Comparison of ENCODE assay signal across 9 cellular contexts in genomic region chr10:44960482-44961230, GRCh38. TPM values are rescaled to one million over a fixed set of nuclear protein-coding genes. Genes with fewer than 3 reads are reported as not detected.
A peak's percentile ranks its signal among the peaks of the same experiment; 100 is the strongest.
DNase-seq lines count a peak whose midpoint lies in the region; ATAC-seq and TF ChIP-seq lines count a peak whose summit lies in the region.
"Had no signal": no experiment of that assay in that cellular context is flagged by ENCODE, and none has a peak within 500 bp of the region (broad histone marks: within the 10 kb centered on the region; RNA-seq: fewer than 3 reads in every experiment).

No MANE protein-coding gene starts in this region.

- TF ChIP-seq CTCF in SK-N-SH (IDR thresholded peaks at IDR 0.05) (no peak), liver (IDR thresholded peaks at IDR 0.05; ENCODE audit: low read depth, low read length, missing input control) (no peak)

- H3K4me1 Mint-ChIP-seq in activated naive CD8-positive, alpha-beta T cell treated with anti-CD3 and anti-CD28 coated beads, Interleukin-2, amount 50 U/mL, for 24 hours = peaks cover 30% of the 10 kb centered on the region

- H3K4me1 ChIP-seq in SK-N-SH (ENCODE audit: control insufficient read depth in 1 of 2, insufficient read depth in 2 of 2, low read depth in 1 of 2, low read length in 1 of 2) (peaks cover 19 to 34% of the 10 kb centered on the region in 2 experiments; a peak in 3 of 4 replicates), liver (ENCODE audit: control insufficient read depth in 4 of 4, insufficient read depth in 4 of 4, low read length in 3 of 4) (peaks cover 12 to 41% (median 19%) of the 10 kb centered on the region in 4 donors), stomach smooth muscle (ENCODE audit: control insufficient read depth, insufficient read depth, low read length) (peaks cover 70% of the 10 kb centered on the region)

- no peaks in the 10 kb centered on the region for H3K27me3 ChIP-seq in SK-N-SH (ENCODE audit: insufficient read depth)
- no peaks in the 10 kb centered on the region for H3K27me3 ChIP-seq in liver (ENCODE audit: control insufficient read depth in 4 of 4, insufficient read depth in 4 of 4, low read length in 3 of 4)
- no peaks in the 10 kb centered on the region for H3K27me3 ChIP-seq in stomach smooth muscle (ENCODE audit: control insufficient read depth in 1 of 2, insufficient read depth in 2 of 2, low read length in 2 of 2)

- H3K4me3 ChIP-seq in SK-N-SH (ENCODE audit: low read depth in 2 of 2, low read length in 1 of 2) (peak overlapping the region; percentile 83 to 89), liver (ENCODE audit: low read depth in 1 of 3, low read length in 3 of 3) (peak overlapping the region; percentile 14 to 75 (median 75)), stomach smooth muscle (ENCODE audit: low read length in 2 of 2) (peak overlapping the region; percentile 90 to 91)

- TF ChIP-seq EP300 in SK-N-SH (IDR thresholded peaks at IDR 0.05; ENCODE audit: borderline replicate concordance in 1 of 2, low read depth in 1 of 2, low read length in 1 of 2) = no peak

- CTCF ChIA-PET in SK-N-SH (lab: Yijun Ruan, JAX) = interaction anchor here (0.8 to 2.9 kb wide), 3 partner anchors 13 to 28 kb away, joined by 4 to 16 read pairs (median 7); no protein-coding TSS in a partner anchor

- peak overlapping the region; percentile 31 for H3K27ac Mint-ChIP-seq in activated naive CD8-positive, alpha-beta T cell treated with anti-CD3 and anti-CD28 coated beads, Interleukin-2, amount 50 U/mL, for 24 hours

- H3K27ac ChIP-seq in SK-N-SH (ENCODE audit: low read depth in 2 of 2, low read length in 1 of 2) (no peak overlapping the region), liver (ENCODE audit: low read depth in 1 of 2, low read length in 2 of 2) (peak overlapping the region in 1 of 2 donors; percentile 15), stomach smooth muscle (ENCODE audit: low read length) (peak overlapping the region; percentile 37)

- peaks cover 4% of the 10 kb centered on the region for H3K36me3 Mint-ChIP-seq in activated naive CD8-positive, alpha-beta T cell treated with anti-CD3 and anti-CD28 coated beads, Interleukin-2, amount 50 U/mL, for 24 hours (ENCODE audit: low read depth)

- H3K4me3 Mint-ChIP-seq in activated naive CD8-positive, alpha-beta T cell treated with anti-CD3 and anti-CD28 coated beads, Interleukin-2, amount 50 U/mL, for 24 hours = peak overlapping the region; percentile 40

- TF ChIP-seq RAD21 in SK-N-SH (IDR thresholded peaks at IDR 0.05; ENCODE audit: low read length) = no peak
- TF ChIP-seq RAD21 in liver (IDR thresholded peaks at IDR 0.05) = no peak

- H3K27me3 Mint-ChIP-seq in activated naive CD8-positive, alpha-beta T cell treated with anti-CD3 and anti-CD28 coated beads, Interleukin-2, amount 50 U/mL, for 24 hours = peaks cover 2% of the 10 kb centered on the region

- H3F3A ChIP-seq in SK-N-SH (replicated peaks; ENCODE audit: insufficient read depth) = no peaks in the 10 kb centered on the region

- H3K9me2 ChIP-seq in SK-N-SH = no peaks in the 10 kb centered on the region

- 91% methylated on average over 7 of the region's 7 CpGs for WGBS in SK-N-SH (ENCODE audit: low lambda C conversion rate)
- 61% methylated on average over 7 of the region's 7 CpGs for WGBS in liver

- ATAC-seq in SK-N-SH treated with all-trans-retinoic acid at 6 μM for 48 hours = no peak
- no peak for ATAC-seq in activated naive CD8-positive, alpha-beta T cell treated with anti-CD3 and anti-CD28 coated beads, Interleukin-2, amount 50 U/mL, for 24 hours
- no peak for ATAC-seq in GM18517 (IDR thresholded peaks at IDR 0.05; ENCODE audit: unreplicated experiment)
- ATAC-seq in HG02938 (IDR thresholded peaks at IDR 0.05; ENCODE audit: unreplicated experiment) = no peak

- DNase-seq in SK-N-SH (no peak), D341Med (ENCODE audit: low spot score) (no peak)
- DNase-seq in activated naive CD8-positive, alpha-beta T cell treated with anti-CD3 and anti-CD28 coated beads, Interleukin-2, amount 50 U/mL, for 24 hours = no peak

- no peak overlapping the region for H2AFZ ChIP-seq in SK-N-SH (ENCODE audit: low read depth)

- peaks cover 0 to 4% of the 10 kb centered on the region in 2 experiments for H3K36me3 ChIP-seq in SK-N-SH (replicated peaks in 1 of 2; ENCODE audit: control insufficient read depth in 1 of 2, insufficient read depth in 2 of 2, low read length in 1 of 2)
- no peaks in the 10 kb centered on the region for H3K36me3 ChIP-seq in liver (ENCODE audit: control insufficient read depth in 4 of 4, insufficient read depth in 3 of 4, low read depth in 1 of 4, low read length in 3 of 4)
- H3K36me3 ChIP-seq in stomach smooth muscle (ENCODE audit: control insufficient read depth in 2 of 2, insufficient read depth in 2 of 2, low read length in 2 of 2) = peaks cover 2 to 7% of the 10 kb centered on the region in 2 donors

- no peaks in the 10 kb centered on the region for H3K9me3 ChIP-seq in SK-N-SH
- H3K9me3 ChIP-seq in liver (ENCODE audit: control insufficient read depth in 4 of 4, low read length in 3 of 4) = no peaks in the 10 kb centered on the region
- no peaks in the 10 kb centered on the region for H3K9me3 ChIP-seq in stomach smooth muscle (ENCODE audit: control insufficient read depth in 2 of 2, low read length in 2 of 2)

- POLR2A ChIA-PET in SK-N-SH (lab: Yijun Ruan, JAX) = no interaction called here

- no peaks in the 10 kb centered on the region for H4K20me1 ChIP-seq in SK-N-SH (ENCODE audit: insufficient read depth)

- H3K79me2 ChIP-seq in SK-N-SH (ENCODE audit: insufficient read depth) = peaks cover 7% of the 10 kb centered on the region; the same call in 1 of the 2 replicates

- H3K9me3 Mint-ChIP-seq in activated naive CD8-positive, alpha-beta T cell treated with anti-CD3 and anti-CD28 coated beads, Interleukin-2, amount 50 U/mL, for 24 hours = no peaks in the 10 kb centered on the region

- H3K4me2 ChIP-seq in SK-N-SH = peak overlapping the region; percentile 96

- H3K9ac ChIP-seq in SK-N-SH (peak overlapping the region; percentile 59), liver (ENCODE audit: low read depth in 1 of 2, low read length in 2 of 2) (peak overlapping the region in 1 of 2 donors; percentile 24), stomach smooth muscle (ENCODE audit: low read length in 2 of 2) (peak overlapping the region; percentile 60 to 69)

TF ChIP-seq in SK-N-SH, 30 proteins besides CTCF, POLR2A, EP300 and RAD21 (continues in another document):
- no peak for TF ChIP-seq EZH2phosphoT487 (IDR thresholded peaks at IDR 0.05; ENCODE audit: borderline replicate concordance, low read depth)
- no peak for TF ChIP-seq YY1 (IDR thresholded peaks at IDR 0.05; ENCODE audit: low read depth)
- TF ChIP-seq, protein P1, sequence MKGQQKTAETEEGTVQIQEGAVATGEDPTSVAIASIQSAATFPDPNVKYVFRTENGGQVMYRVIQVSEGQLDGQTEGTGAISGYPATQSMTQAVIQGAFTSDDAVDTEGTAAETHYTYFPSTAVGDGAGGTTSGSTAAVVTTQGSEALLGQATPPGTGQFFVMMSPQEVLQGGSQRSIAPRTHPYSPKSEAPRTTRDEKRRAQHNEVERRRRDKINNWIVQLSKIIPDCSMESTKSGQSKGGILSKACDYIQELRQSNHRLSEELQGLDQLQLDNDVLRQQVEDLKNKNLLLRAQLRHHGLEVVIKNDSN (IDR thresholded peaks at IDR 0.05; ENCODE audit: borderline replicate concordance, low read depth) = no peak
- TF ChIP-seq SIN3A (IDR thresholded peaks at IDR 0.05; ENCODE audit: borderline replicate concordance, low read depth, low read length) = no peak

TF ChIP-seq in SK-N-SH treated with all-trans-retinoic acid at 6 μM for 48 hours, 23 proteins besides CTCF, POLR2A, EP300 and RAD21 (continues in another document):
- no peak for TF ChIP-seq ZFP30 (CRISPR knock-in tag; IDR thresholded peaks at IDR 0.05)
- no peak for TF ChIP-seq SNAI2 (CRISPR knock-in tag; IDR thresholded peaks at IDR 0.05)

TF ChIP-seq in liver, 16 proteins besides CTCF, POLR2A, EP300 and RAD21:
- TF ChIP-seq YY1 (IDR thresholded peaks at IDR 0.05) (no peak), SP1 (IDR thresholded peaks at IDR 0.05) (no peak), JUND (IDR thresholded peaks at IDR 0.05) (no peak), GABPA (IDR thresholded peaks at IDR 0.05 in 1 of 2, conservative IDR thresholded peaks at IDR 0.05 in 1 of 2) (no peak), FOXA2 (IDR thresholded peaks at IDR 0.05) (no peak), HNF4A (conservative IDR thresholded peaks at IDR 0.05) (no peak)

RNA-seq across cellular contexts. Expression of gene RASSF4, which starts 1.1 kb away (rescaled TPM):
- 11.0 and 14.1 TPM in 2 replicates for polyA plus RNA-seq in SK-N-SH (2012; rRNA removed)
- polyA plus RNA-seq in SK-N-SH (2012; cell fraction: cytosol; rRNA removed) = 4.6 and 5.5 TPM in 2 replicates
- polyA plus RNA-seq in SK-N-SH (2012; cell fraction: nucleus; rRNA removed) = 70.4 and 80.8 TPM in 2 replicates
- total RNA-seq in liver = 10 to 100 TPM in 1 of 2 donors, 1 to 10 TPM in 1; 8.2 to 26.9 TPM
- 10 to 100 TPM; 12.4 to 12.5 TPM for polyA plus RNA-seq in liver

RNA-seq across cellular contexts. Expression of gene DEPP1, which starts 18.0 kb away (rescaled TPM):
- polyA plus RNA-seq in SK-N-SH (2012; rRNA removed) (5.3 and 6.1 TPM in 2 replicates), liver (10 to 100 TPM; 33.5 to 79.3 TPM)
- polyA plus RNA-seq in SK-N-SH (2012; cell fraction: cytosol; rRNA removed) = 3.2 and 4.1 TPM in 2 replicates
- 8.7 and 9.0 TPM in 2 replicates for polyA plus RNA-seq in SK-N-SH (2012; cell fraction: nucleus; rRNA removed)
- 10 to 100 TPM; 10.7 to 33.4 TPM for total RNA-seq in liver

RNA-seq across cellular contexts. Expression of gene ZNF22, which starts 40.1 kb away (rescaled TPM):
- polyA plus RNA-seq in SK-N-SH (2012; rRNA removed) = 10.2 and 13.2 TPM in 2 replicates
- 17.1 and 20.7 TPM in 2 replicates for polyA plus RNA-seq in SK-N-SH (2012; cell fraction: cytosol; rRNA removed)
- 2.3 and 5.2 TPM in 2 replicates for polyA plus RNA-seq in SK-N-SH (2012; cell fraction: nucleus; rRNA removed)
- total RNA-seq in liver = 10 to 100 TPM; 19.3 to 22.6 TPM
- polyA plus RNA-seq in liver = 10 to 100 TPM; 10.3 to 21.3 TPM

RNA-seq across cellular contexts. Expression of gene TMEM72, which starts 49.5 kb away (rescaled TPM):
- not detected in 2 replicates for polyA plus RNA-seq in SK-N-SH (2012; rRNA removed)
- polyA plus RNA-seq in SK-N-SH (2012; cell fraction: cytosol; rRNA removed) = not detected in 2 replicates
- not detected in 2 replicates for polyA plus RNA-seq in SK-N-SH (2012; cell fraction: nucleus; rRNA removed)
- total RNA-seq in liver = under 1 TPM in 1 of 2 donors, not detected in 1; 0.33 TPM
- under 1 TPM in 1 of 2 donors, not detected in 1; 0.02 TPM for polyA plus RNA-seq in liver
- total RNA-seq: A172 had no signal
